In genomic region chr12:101877816-101878811, GRCh38 we compare ENCODE assay signal across 8 cellular contexts. TPM values are rescaled to one million over a fixed set of nuclear protein-coding genes. Genes with fewer than 3 reads are reported as not detected.
DNase-seq lines count a peak whose midpoint lies in the region; ATAC-seq and TF ChIP-seq lines count a peak whose summit lies in the region.

No MANE protein-coding gene starts in this region.

- H3K4me1 ChIP-seq in CD4-positive, CD25-positive, alpha-beta regulatory T cell (ENCODE audit: control insufficient read depth, insufficient read depth, low read length, poor library complexity, severe bottlenecking): peaks cover 7% of the 10 kb centered on the region
- peaks cover 2% of the 10 kb centered on the region for H3K4me1 ChIP-seq in fibroblast of lung (ENCODE audit: control insufficient read depth, extremely low read depth, insufficient read depth, low read length)

- H3K9me3 ChIP-seq in CD4-positive, CD25-positive, alpha-beta regulatory T cell (ENCODE audit: control insufficient read depth in 2 of 2, low read length in 2 of 2): no peaks in the 10 kb centered on the region
- no peaks in the 10 kb centered on the region for H3K9me3 ChIP-seq in fibroblast of lung (ENCODE audit: control insufficient read depth, insufficient read depth, low read depth, low read length)

- no peak for ATAC-seq in CD4-positive, CD25-positive, alpha-beta regulatory T cell (ENCODE audit: low read depth in 2 of 2)
- ATAC-seq in GM19328 (IDR thresholded peaks at IDR 0.05; ENCODE audit: unreplicated experiment): peak; percentile 12
- peak; percentile 28 for ATAC-seq in HG03432 (IDR thresholded peaks at IDR 0.05; ENCODE audit: unreplicated experiment)

- peak overlapping the region; percentile 85 for H3K4me2 ChIP-seq in fibroblast of lung (ENCODE audit: extremely low read depth, insufficient read depth, low read length)

- peak overlapping the region; percentile 83 to 92 (median 87) for H3K27ac Mint-ChIP-seq in CD4-positive, CD25-positive, alpha-beta regulatory T cell
- H3K27ac Mint-ChIP-seq in neural crest cell (ENCODE audit: unreplicated experiment): peak overlapping the region; percentile 57

- peak overlapping the region; percentile 80 to 96 (median 90) for H3K4me3 Mint-ChIP-seq in CD4-positive, CD25-positive, alpha-beta regulatory T cell
- peak overlapping the region; percentile 52 for H3K4me3 Mint-ChIP-seq in neural crest cell

- peak in 1 of 3 donors; percentile 35 for DNase-seq in CD4-positive, CD25-positive, alpha-beta regulatory T cell
- DNase-seq in UCSD-AML1 (lab: John Stamatoyannopoulos, UW; ENCODE audit: unreplicated experiment) (peak; percentile 60), fibroblast of lung (ENCODE audit: low read depth in 2 of 2) (peak; percentile 28 to 36), neural crest cell (ENCODE audit: low read depth, low spot score) (peak; percentile 1), NCI-H1105 treated with DMSO at 0.1 percent for 48 hours (lab: John Stamatoyannopoulos, UW) (no peak), occipital lobe (lab: John Stamatoyannopoulos, UW) (no peak)

- H3K4me3 ChIP-seq in CD4-positive, CD25-positive, alpha-beta regulatory T cell (ENCODE audit: low read depth, low read length): peak overlapping the region; percentile 88
- H3K4me3 ChIP-seq in fibroblast of lung (replicated peaks in 1 of 4; ENCODE audit: control extremely low read depth in 1 of 4, insufficient read depth in 1 of 4, low read depth in 3 of 4, low read length in 4 of 4): peak overlapping the region; percentile 90 to 100 (median 95)

- H3K27ac ChIP-seq in CD4-positive, CD25-positive, alpha-beta regulatory T cell (ENCODE audit: insufficient read depth, low read length, poor library complexity, severe bottlenecking): peak overlapping the region; percentile 69
- H3K27ac ChIP-seq in fibroblast of lung (ENCODE audit: insufficient read depth, low read length): peak overlapping the region; percentile 95

- H4K20me1 ChIP-seq in fibroblast of lung (ENCODE audit: control insufficient read depth, extremely low read depth, insufficient read depth, low read length): no peaks in the 10 kb centered on the region

- H3K36me3 Mint-ChIP-seq in CD4-positive, CD25-positive, alpha-beta regulatory T cell: peaks cover 5% of the 10 kb centered on the region
- H3K36me3 Mint-ChIP-seq in neural crest cell (ENCODE audit: low read depth): no peaks in the 10 kb centered on the region

- peak overlapping the region; percentile 95 for H3K9ac ChIP-seq in fibroblast of lung (ENCODE audit: insufficient read depth, low read length)

- peak overlapping the region; percentile 86 for H2AFZ ChIP-seq in fibroblast of lung (ENCODE audit: low read length)

- no peaks in the 10 kb centered on the region for H3K9me3 Mint-ChIP-seq in CD4-positive, CD25-positive, alpha-beta regulatory T cell
- H3K9me3 Mint-ChIP-seq in neural crest cell: no peaks in the 10 kb centered on the region

- no peaks in the 10 kb centered on the region for H3K27me3 Mint-ChIP-seq in CD4-positive, CD25-positive, alpha-beta regulatory T cell
- peaks cover 14% of the 10 kb centered on the region for H3K27me3 Mint-ChIP-seq in neural crest cell (ENCODE audit: low read depth)

- peaks cover 9 to 15% (median 10%) of the 10 kb centered on the region in 4 donors for H3K4me1 Mint-ChIP-seq in CD4-positive, CD25-positive, alpha-beta regulatory T cell
- peaks cover 7% of the 10 kb centered on the region for H3K4me1 Mint-ChIP-seq in neural crest cell

- H3K79me2 ChIP-seq in fibroblast of lung (ENCODE audit: control insufficient read depth, insufficient read depth, low read length): peaks cover 42% of the 10 kb centered on the region

- H3K27me3 ChIP-seq in CD4-positive, CD25-positive, alpha-beta regulatory T cell (ENCODE audit: control insufficient read depth, insufficient read depth, low read length): no peaks in the 10 kb centered on the region
- H3K27me3 ChIP-seq in fibroblast of lung (ENCODE audit: control insufficient read depth, insufficient read depth, low read length): no peaks in the 10 kb centered on the region

- TF ChIP-seq CTCF in fibroblast of lung (conservative IDR thresholded peaks at IDR 0.05 in 1 of 2, IDR thresholded peaks at IDR 0.05 in 1 of 2; ENCODE audit: low read depth in 1 of 2, low read length in 2 of 2) (no peak), neural crest cell (conservative IDR thresholded peaks at IDR 0.05) (no peak)

- H3K36me3 ChIP-seq in CD4-positive, CD25-positive, alpha-beta regulatory T cell (ENCODE audit: control insufficient read depth, insufficient read depth, low read length): no peaks in the 10 kb centered on the region
- peaks cover 3% of the 10 kb centered on the region for H3K36me3 ChIP-seq in fibroblast of lung (ENCODE audit: control insufficient read depth, insufficient read depth, low read length)

RNA-seq across cellular contexts. Expression of gene DRAM1, which starts 0.7 kb away (rescaled TPM):
- 3.5 TPM for total RNA-seq in CD4-positive, CD25-positive, alpha-beta regulatory T cell
- polyA plus RNA-seq in CD4-positive, CD25-positive, alpha-beta regulatory T cell: 1 to 10 TPM; 2.6 to 4.7 (median 3.7) TPM
- total RNA-seq in fibroblast of lung (114 and 155 TPM in 2 replicates), neural crest cell (3.4 and 4.7 TPM in 2 replicates), occipital lobe (1.1 TPM)
- polyA plus RNA-seq in fibroblast of lung: 71.7 and 184 TPM in 2 replicates
- polyA plus RNA-seq in fibroblast of lung (2012): 67.2 and 145 TPM in 2 replicates
- 36.7 and 89.2 TPM in 2 replicates for polyA minus RNA-seq in fibroblast of lung (ENCODE audit: low replicate concordance)

RNA-seq across cellular contexts. Expression of gene GNPTAB, which starts 47.4 kb away (rescaled TPM):
- total RNA-seq in CD4-positive, CD25-positive, alpha-beta regulatory T cell: 53.6 TPM
- 10 to 100 TPM; 25.8 to 36.8 (median 30.6) TPM for polyA plus RNA-seq in CD4-positive, CD25-positive, alpha-beta regulatory T cell
- 44.4 and 49.7 TPM in 2 replicates for total RNA-seq in fibroblast of lung
- 34.6 and 58.4 TPM in 2 replicates for polyA plus RNA-seq in fibroblast of lung
- polyA plus RNA-seq in fibroblast of lung (2012): 21.0 and 34.2 TPM in 2 replicates
- 20.4 and 33.5 TPM in 2 replicates for polyA minus RNA-seq in fibroblast of lung (ENCODE audit: low replicate concordance)
- total RNA-seq in neural crest cell: 11.0 and 13.6 TPM in 2 replicates
- 138 TPM for total RNA-seq in occipital lobe

Comparison
In these comparisons a context has a peak if more than half of its experiments do, and no peak if none do; other contexts are left out.
1. ATAC-seq: peak in GM19328 (single experiment) and HG03432 (single experiment); none in CD4-positive, CD25-positive, alpha-beta regulatory T cell (0 of 2).
2. DNase-seq: peak in UCSD-AML1 (single experiment), fibroblast of lung (2 of 2) and neural crest cell (single experiment); none in NCI-H1105 treated with DMSO at 0.1 percent for 48 hours (single experiment) and occipital lobe (single experiment).
3. RNA of gene DRAM1, which starts 0.7 kb away (total RNA-seq): 114 to 155 TPM in fibroblast of lung; 3.5 TPM in CD4-positive, CD25-positive, alpha-beta regulatory T cell (single experiment), 3.4 to 4.7 TPM in neural crest cell and 1.1 TPM in occipital lobe (single experiment); every median in the first group is over 10 times any median in the second.